Comparison of ENCODE assay signal across 13 cellular contexts in the genomic region with DNA sequence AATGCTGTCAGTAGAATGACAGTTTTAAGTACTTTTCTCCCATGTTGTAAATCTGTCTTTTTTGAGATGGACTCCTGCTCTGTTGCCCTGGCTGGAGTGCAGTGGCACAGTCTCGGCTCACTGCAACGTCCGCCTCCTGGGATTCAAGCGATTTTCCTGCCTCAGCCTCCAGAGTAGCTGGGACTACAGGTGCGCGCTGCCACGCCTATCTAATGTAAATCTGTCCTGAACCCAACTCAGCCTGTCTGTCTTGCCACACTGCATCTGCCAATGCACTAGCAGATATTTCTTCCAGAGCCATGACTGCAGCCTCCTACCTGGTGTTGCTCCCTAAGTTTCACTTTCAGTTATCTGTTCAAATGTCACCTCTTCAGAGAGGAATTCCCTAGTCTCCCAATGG.
DNase-seq lines count a peak whose midpoint lies in the region; ATAC-seq and TF ChIP-seq lines count a peak whose summit lies in the region.
"Had no signal": no experiment of that assay in that cellular context is flagged by ENCODE, and none has a peak within 500 bp of the region (broad histone marks: within the 10 kb centered on the region; RNA-seq: fewer than 3 reads in every experiment).

No MANE protein-coding gene starts in this region.

- in situ Hi-C loops in GM23248 (cut with MboI), result no loop called here

- H3K4me2 ChIP-seq in GM23248 (ENCODE audit: unreplicated experiment), result no peak overlapping the region

- no peaks in the 10 kb centered on the region for H3F3A ChIP-seq in GM23248 (ENCODE audit: insufficient read depth)

- H3K9me2 ChIP-seq in GM23248 (ENCODE audit: insufficient read depth), result no peaks in the 10 kb centered on the region

- H3K9me3 ChIP-seq in left ventricle myocardium inferior (replicated peaks) (no peaks in the 10 kb centered on the region), right atrium auricular region (no peaks in the 10 kb centered on the region), adipocyte (ENCODE audit: control insufficient read depth, low read length) (no peaks in the 10 kb centered on the region), left lung (no peaks in the 10 kb centered on the region), GM23248 (ENCODE audit: low read depth) (no peaks in the 10 kb centered on the region)
- H3K9me3 ChIP-seq: tibial artery had no signal

- H3K79me2 ChIP-seq in GM23248 (ENCODE audit: insufficient read depth), result no peaks in the 10 kb centered on the region

- H3K9ac ChIP-seq in adipocyte (ENCODE audit: low read length), result no peak overlapping the region
- no peak overlapping the region for H3K9ac ChIP-seq in GM23248

- H2AFZ ChIP-seq in GM23248, result no peak overlapping the region; the same call in 1 of the 2 replicates

- H3K27me3 ChIP-seq in left ventricle myocardium inferior (ENCODE audit: low read depth) (no peaks in the 10 kb centered on the region), right atrium auricular region (no peaks in the 10 kb centered on the region), adipocyte (replicated peaks; ENCODE audit: control insufficient read depth, insufficient read depth, low read length) (no peaks in the 10 kb centered on the region), left lung (no peaks in the 10 kb centered on the region), GM23248 (replicated peaks; ENCODE audit: insufficient read depth) (no peaks in the 10 kb centered on the region)
- H3K27me3 ChIP-seq: tibial artery had no signal

- DNase-seq in left ventricle myocardium inferior (no peak), right atrium auricular region (ENCODE audit: low spot score) (no peak), adipocyte (ENCODE audit: low read depth) (no peak), left lung (peak in 1 of 2 donors; percentile 30), GM23248 (no peak), pons (ENCODE audit: low spot score) (no peak)
- DNase-seq: activated CD4-positive, alpha-beta T cell treated with anti-CD3 and anti-CD28 coated beads, Interleukin-2, amount 50 U/mL, for 48 hours; EL; mammary epithelial cell; tibial artery had no signal

- ATAC-seq in left lung (peak; percentile 51), HG03025 (IDR thresholded peaks at IDR 0.05; ENCODE audit: low FRiP score, unreplicated experiment) (no peak)
- ATAC-seq: sciatic nerve had no signal

- no peaks in the 10 kb centered on the region for H4K20me1 ChIP-seq in GM23248 (ENCODE audit: insufficient read depth)

- no peaks in the 10 kb centered on the region for H3K36me3 ChIP-seq in left ventricle myocardium inferior
- no peaks in the 10 kb centered on the region for H3K36me3 ChIP-seq in right atrium auricular region
- H3K36me3 ChIP-seq in adipocyte (ENCODE audit: control insufficient read depth, insufficient read depth, low read length, severe bottlenecking), result no peaks in the 10 kb centered on the region
- no peaks in the 10 kb centered on the region for H3K36me3 ChIP-seq in left lung
- H3K36me3 ChIP-seq in urinary bladder (ENCODE audit: insufficient read depth), result no peaks in the 10 kb centered on the region
- H3K36me3 ChIP-seq in GM23248 (ENCODE audit: low read depth), result no peaks in the 10 kb centered on the region
- H3K36me3 ChIP-seq: tibial artery had no signal

- TF ChIP-seq CTCF in left ventricle myocardium inferior (IDR thresholded peaks at IDR 0.05; ENCODE audit: borderline replicate concordance) (no peak), right atrium auricular region (IDR thresholded peaks at IDR 0.05) (no peak), left lung (IDR thresholded peaks at IDR 0.05) (no peak)

- no peaks in the 10 kb centered on the region for H3K4me1 ChIP-seq in left ventricle myocardium inferior
- no peaks in the 10 kb centered on the region for H3K4me1 ChIP-seq in right atrium auricular region
- no peaks in the 10 kb centered on the region for H3K4me1 ChIP-seq in adipocyte (ENCODE audit: control insufficient read depth, insufficient read depth, low read length)
- no peaks in the 10 kb centered on the region for H3K4me1 ChIP-seq in left lung
- H3K4me1 ChIP-seq in urinary bladder (ENCODE audit: insufficient read depth), result no peaks in the 10 kb centered on the region
- H3K4me1 ChIP-seq in GM23248 (ENCODE audit: insufficient read depth), result no peaks in the 10 kb centered on the region
- H3K4me1 ChIP-seq: tibial artery had no signal

- H3K27ac ChIP-seq in left ventricle myocardium inferior (replicated peaks) (no peak overlapping the region), right atrium auricular region (no peak overlapping the region), left lung (no peak overlapping the region), urinary bladder (ENCODE audit: low read depth) (no peak overlapping the region), GM23248 (no peak overlapping the region)
- H3K27ac ChIP-seq: tibial artery had no signal

- intact Hi-C loops in left ventricle myocardium inferior (cut with micrococcal nuclease) (no loop called here), left lung (cut with DNase I) (no loop called here)

- peak overlapping the region; percentile 42 for H3K4me3 ChIP-seq in left ventricle myocardium inferior
- H3K4me3 ChIP-seq in right atrium auricular region, result no peak overlapping the region
- peak overlapping the region; percentile 50 for H3K4me3 ChIP-seq in adipocyte (ENCODE audit: low read length)
- H3K4me3 ChIP-seq in left lung, result no peak overlapping the region
- H3K4me3 ChIP-seq in urinary bladder (ENCODE audit: low read depth, low read length), result peak overlapping the region; percentile 12
- no peak overlapping the region for H3K4me3 ChIP-seq in GM23248
- H3K4me3 ChIP-seq: tibial artery had no signal

- 63% methylated on average over 7 of the region's 7 CpGs for WGBS in urinary bladder
- WGBS in GM23248 (ENCODE audit: low coverage in 1 of 2, low lambda C conversion rate in 2 of 2, missing lambda C conversion rate in 2 of 2), 2 experiments, result 56 to 57% methylated on average over 7 of the region's 7 CpGs

Comparison
In these comparisons a context has a peak if more than half of its experiments do, and no peak if none do; other contexts are left out.
1. H3K4me3 ChIP-seq: peak in left ventricle myocardium inferior (single experiment), adipocyte (single experiment) and urinary bladder (single experiment); none in right atrium auricular region (0 of 2), left lung (0 of 2) and GM23248 (single experiment).